Comparison of ENCODE assay signal across 8 cellular contexts in genomic region chr16:89507219-89507833, GRCh38. TPM values are rescaled to one million over a fixed set of nuclear protein-coding genes. Genes with fewer than 3 reads are reported as not detected.
DNase-seq lines count a peak whose midpoint lies in the region; ATAC-seq and TF ChIP-seq lines count a peak whose summit lies in the region.

No MANE protein-coding gene starts in this region.

- CTCF ChIA-PET in CD4-positive, alpha-beta memory T cell (lab: Charles Lee; ENCODE audit: partially characterized antibody) = interaction anchor here (0.8 to 2.0 kb wide), 4 partner anchors 11 to 199 kb away, joined by 3 to 5 read pairs (median 4); no protein-coding TSS in a partner anchor

- H3K36me3 Mint-ChIP-seq in CD4-positive, alpha-beta memory T cell = peaks cover 0 to 12% of the 10 kb centered on the region in 2 donors

- H3K27ac ChIP-seq in CD4-positive, alpha-beta memory T cell (ENCODE audit: low read depth, low read length) = peak overlapping the region; percentile 83
- H3K27ac ChIP-seq in adrenal gland = peak overlapping the region in 4 of 5 donors; percentile 90 to 96 (median 94)
- H3K27ac ChIP-seq in iPS-20b (ENCODE audit: low read length) = peak overlapping the region; percentile 1
- H3K27ac ChIP-seq in substantia nigra (ENCODE audit: low read depth, low read length, poor library complexity, severe bottlenecking) = peak overlapping the region; percentile 84

- H3K4me1 Mint-ChIP-seq in CD4-positive, alpha-beta memory T cell = peaks cover 18 to 53% (median 32%) of the 10 kb centered on the region in 4 donors

- H3K27me3 ChIP-seq in CD4-positive, alpha-beta memory T cell (ENCODE audit: insufficient read depth, low read length) = no peaks in the 10 kb centered on the region
- no peaks in the 10 kb centered on the region for H3K27me3 ChIP-seq in adrenal gland
- peaks cover 14% of the 10 kb centered on the region for H3K27me3 ChIP-seq in iPS-20b (ENCODE audit: insufficient read depth, low read length)

- peak in 4 of 5 donors; percentile 22 to 31 (median 27) for DNase-seq in CD4-positive, alpha-beta memory T cell
- DNase-seq in adrenal gland (peak in 1 of 7 donors; percentile 45), substantia nigra (lab: John Stamatoyannopoulos, UW) (peak in 9 of 49 donors; percentile 13 to 51 (median 30)), SK-N-DZ (ENCODE audit: low spot score) (no peak), OCI-M2 (lab: John Stamatoyannopoulos, UW; ENCODE audit: unreplicated experiment) (no peak), foreskin melanocyte (no peak)

- intact Hi-C loops in CD4-positive, alpha-beta memory T cell (cut with micrococcal nuclease) = loop anchor here (5.0 kb wide), 1 partner anchor 100 kb away; no protein-coding TSS in a partner anchor
- intact Hi-C loops in adrenal gland (cut with DNase I) = loop anchor here (5.0 to 10.0 kb wide), 3 partner anchors 175 to 263 kb away; no protein-coding TSS in a partner anchor

- ATAC-seq in HG03159 (IDR thresholded peaks at IDR 0.05; ENCODE audit: unreplicated experiment) = peak; percentile 12

- TF ChIP-seq CTCF in adrenal gland (IDR thresholded peaks at IDR 0.05) = no peak

- peak overlapping the region; percentile 82; the same call in 1 of the 2 replicates for H3K9ac ChIP-seq in iPS-20b (ENCODE audit: low read depth, low read length)

- peaks cover 40% of the 10 kb centered on the region for H3K4me1 ChIP-seq in CD4-positive, alpha-beta memory T cell (ENCODE audit: insufficient read depth, low read length)
- peaks cover 20 to 40% of the 10 kb centered on the region in 2 donors for H3K4me1 ChIP-seq in adrenal gland (replicated peaks in 1 of 2)
- no peaks in the 10 kb centered on the region for H3K4me1 ChIP-seq in iPS-20b (ENCODE audit: insufficient read depth, low read length)

- H3K27ac Mint-ChIP-seq in CD4-positive, alpha-beta memory T cell = peak overlapping the region; percentile 85 to 96 (median 92)

- POLR2A ChIA-PET in CD4-positive, alpha-beta memory T cell (lab: Charles Lee; ENCODE audit: partially characterized antibody) = interaction anchor here (0.6 to 3.8 kb wide), 27 partner anchors 12 to 715 kb away, joined by 3 to 79 read pairs (median 5); partner anchors contain the start of genes ANKRD11 and CDK10

- H3K4me3 Mint-ChIP-seq in CD4-positive, alpha-beta memory T cell = peak overlapping the region; percentile 78 to 87 (median 82)

- no peak for TF ChIP-seq POLR2A in adrenal gland (IDR thresholded peaks at IDR 0.05)

- no peaks in the 10 kb centered on the region for H3K27me3 Mint-ChIP-seq in CD4-positive, alpha-beta memory T cell

- 8 to 33% (median 12%) methylated on average over 10 to 42 of the region's 42 CpGs for whole genome bisulfite sequencing in adrenal gland, 4 donors

- H3K4me3 ChIP-seq in CD4-positive, alpha-beta memory T cell (ENCODE audit: low read length in 2 of 2) = peak overlapping the region; percentile 50 to 76
- H3K4me3 ChIP-seq in adrenal gland (peak overlapping the region; percentile 89 to 94 (median 90)), iPS-20b (ENCODE audit: low read length) (peak overlapping the region; percentile 82)

- no peaks in the 10 kb centered on the region for H3K9me3 Mint-ChIP-seq in CD4-positive, alpha-beta memory T cell

- H3K36me3 ChIP-seq in CD4-positive, alpha-beta memory T cell (ENCODE audit: insufficient read depth, low read length) = peaks cover 15% of the 10 kb centered on the region
- H3K36me3 ChIP-seq in adrenal gland (replicated peaks in 1 of 2) (peaks cover 0 to 18% of the 10 kb centered on the region in 2 donors), iPS-20b (ENCODE audit: insufficient read depth, low read depth, low read length) (peaks cover 19% of the 10 kb centered on the region)

- H3K9me3 ChIP-seq in CD4-positive, alpha-beta memory T cell (ENCODE audit: control insufficient read depth in 1 of 2, low read length in 2 of 2) = no peaks in the 10 kb centered on the region
- H3K9me3 ChIP-seq in adrenal gland (replicated peaks in 1 of 3) (no peaks in the 10 kb centered on the region), iPS-20b (ENCODE audit: insufficient read depth, low read depth, low read length) (no peaks in the 10 kb centered on the region)

RNA-seq across cellular contexts. Expression of gene SPG7, which starts 0.9 kb away (rescaled TPM):
- total RNA-seq in CD4-positive, alpha-beta memory T cell = 100 to 1,000 TPM; 157 to 160 TPM
- 10 to 100 TPM; 46.4 to 48.5 TPM for polyA plus RNA-seq in CD4-positive, alpha-beta memory T cell
- 100 to 1,000 TPM in 7 of 8 donors, 10 to 100 TPM in 1; 91.0 to 246 (median 134) TPM for total RNA-seq in adrenal gland
- polyA plus RNA-seq in adrenal gland = 100 to 1,000 TPM in 2 of 3 donors, 10 to 100 TPM in 1; 57.1 to 250 (median 247) TPM
- polyA plus RNA-seq in SK-N-DZ (2014; cell fraction: cytosol; rRNA removed) = 297 and 335 TPM in 2 replicates
- 713 and 807 TPM in 2 replicates for polyA plus RNA-seq in SK-N-DZ (2014; cell fraction: nucleus; rRNA removed)

RNA-seq across cellular contexts. Expression of gene ANKRD11, which starts 17.0 kb away (rescaled TPM):
- 100 to 1,000 TPM; 229 to 246 TPM for total RNA-seq in CD4-positive, alpha-beta memory T cell
- polyA plus RNA-seq in CD4-positive, alpha-beta memory T cell = 10 to 100 TPM in 1 of 2 donors, 1 to 10 TPM in 1; 3.9 to 49.7 TPM
- total RNA-seq in adrenal gland = 100 to 1,000 TPM in 3 of 8 donors, 10 to 100 TPM in 5; 57.0 to 127 (median 90.7) TPM
- 100 to 1,000 TPM in 1 of 3 donors, 10 to 100 TPM in 2; 56.3 to 125 (median 76.6) TPM for polyA plus RNA-seq in adrenal gland
- polyA plus RNA-seq in SK-N-DZ (2014; cell fraction: cytosol; rRNA removed) = 47.7 and 51.2 TPM in 2 replicates
- 95.8 and 176 TPM in 2 replicates for polyA plus RNA-seq in SK-N-DZ (2014; cell fraction: nucleus; rRNA removed)

RNA-seq across cellular contexts. Expression of gene RPL13, which starts 53.2 kb away (rescaled TPM):
- total RNA-seq in CD4-positive, alpha-beta memory T cell = 1,000 to 10,000 TPM; 4,825 to 5,043 TPM
- polyA plus RNA-seq in CD4-positive, alpha-beta memory T cell = 1,000 to 10,000 TPM; 4,119 to 5,642 TPM
- over 10,000 TPM in 1 of 8 donors, 1,000 to 10,000 TPM in 7; 1,683 to 12,881 (median 3,805) TPM for total RNA-seq in adrenal gland
- polyA plus RNA-seq in adrenal gland = 1,000 to 10,000 TPM in 2 of 3 donors, 100 to 1,000 TPM in 1; 893 to 8,950 (median 4,547) TPM
- 15,157 and 26,083 TPM in 2 replicates for polyA plus RNA-seq in SK-N-DZ (2014; cell fraction: cytosol; rRNA removed)
- polyA plus RNA-seq in SK-N-DZ (2014; cell fraction: nucleus; rRNA removed) = 6,437 and 7,526 TPM in 2 replicates

Comparison
In these comparisons a context has a peak if more than half of its experiments do, and no peak if none do; other contexts are left out.
1. DNase-seq: peak in CD4-positive, alpha-beta memory T cell (4 of 5); none in SK-N-DZ (single experiment), OCI-M2 (single experiment) and foreskin melanocyte (single experiment).
2. H3K27ac ChIP-seq: peak in every context shown above with its lines; median percentile 94 in adrenal gland; 84 in substantia nigra; 83 in CD4-positive, alpha-beta memory T cell; 1 in iPS-20b.
3. Peak in every context shown above with its lines, with median percentiles within 50 percentile points of each other: H3K4me3 ChIP-seq.